1 cellular context compared by ENCODE assay signal in the genomic region with DNA sequence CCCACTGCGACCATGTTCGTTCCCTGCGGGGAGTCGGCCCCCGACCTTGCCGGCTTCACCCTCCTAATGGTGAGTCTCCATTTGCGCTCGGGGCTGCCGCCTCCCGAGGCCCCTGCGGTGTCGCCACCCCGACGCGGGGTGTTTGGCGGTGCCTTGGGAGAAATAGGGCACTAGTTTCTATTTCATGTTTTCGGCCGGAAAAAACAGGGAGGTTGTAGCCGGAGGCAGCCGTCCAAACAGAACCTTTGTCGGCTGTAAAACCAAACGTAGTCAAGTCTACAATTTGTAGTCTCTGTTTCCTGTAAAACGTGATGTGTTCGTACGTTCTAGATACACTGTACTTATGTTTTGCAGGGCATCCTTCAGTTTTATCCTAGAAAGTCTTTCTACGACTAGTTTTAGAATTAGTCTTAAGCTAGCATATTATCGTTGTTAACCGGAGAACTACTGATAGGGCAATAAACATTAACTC.
A peak's percentile ranks its signal among the peaks of the same experiment; 100 is the strongest.
TF ChIP-seq lines count a peak whose summit lies in the region.

No MANE protein-coding gene starts in this region.

TF ChIP-seq in HEK293, 187 proteins besides CTCF, POLR2A, EP300 and RAD21 (continued from another document):
- no peak for TF ChIP-seq ZNF132 (tag by site-specific recombination; IDR thresholded peaks at IDR 0.05; ENCODE audit: borderline replicate concordance)
- TF ChIP-seq HOXD13 (CRISPR knock-in tag; IDR thresholded peaks at IDR 0.05; ENCODE audit: borderline replicate concordance): no peak
- no peak for TF ChIP-seq OSR2 (tag by site-specific recombination; IDR thresholded peaks at IDR 0.05)
- no peak for TF ChIP-seq ZNF707 (tag by site-specific recombination; IDR thresholded peaks at IDR 0.05)
- TF ChIP-seq, protein P1, sequence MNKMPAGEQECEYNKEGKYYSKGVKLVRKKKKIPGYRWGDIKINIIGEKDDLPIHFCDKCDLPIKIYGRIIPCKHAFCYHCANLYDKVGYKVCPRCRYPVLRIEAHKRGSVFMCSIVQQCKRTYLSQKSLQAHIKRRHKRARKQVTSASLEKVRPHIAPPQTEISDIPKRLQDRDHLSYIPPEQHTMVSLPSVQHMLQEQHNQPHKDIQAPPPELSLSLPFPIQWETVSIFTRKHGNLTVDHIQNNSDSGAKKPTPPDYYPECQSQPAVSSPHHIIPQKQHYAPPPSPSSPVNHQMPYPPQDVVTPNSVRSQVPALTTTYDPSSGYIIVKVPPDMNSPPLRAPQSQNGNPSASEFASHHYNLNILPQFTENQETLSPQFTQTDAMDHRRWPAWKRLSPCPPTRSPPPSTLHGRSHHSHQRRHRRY (tag by site-specific recombination; IDR thresholded peaks at IDR 0.05): no peak
- TF ChIP-seq ZNF416 (tag by site-specific recombination; IDR thresholded peaks at IDR 0.05): no peak
- TF ChIP-seq, protein P2, sequence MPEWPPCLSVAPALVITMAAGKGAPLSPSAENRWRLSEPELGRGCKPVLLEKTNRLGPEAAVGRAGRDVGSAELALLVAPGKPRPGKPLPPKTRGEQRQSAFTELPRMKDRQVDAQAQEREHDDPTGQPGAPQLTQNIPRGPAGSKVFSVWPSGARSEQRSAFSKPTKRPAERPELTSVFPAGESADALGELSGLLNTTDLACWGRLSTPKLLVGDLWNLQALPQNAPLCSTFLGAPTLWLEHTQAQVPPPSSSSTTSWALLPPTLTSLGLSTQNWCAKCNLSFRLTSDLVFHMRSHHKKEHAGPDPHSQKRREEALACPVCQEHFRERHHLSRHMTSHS (tag by site-specific recombination; IDR thresholded peaks at IDR 0.05): no peak
- TF ChIP-seq, protein P3, sequence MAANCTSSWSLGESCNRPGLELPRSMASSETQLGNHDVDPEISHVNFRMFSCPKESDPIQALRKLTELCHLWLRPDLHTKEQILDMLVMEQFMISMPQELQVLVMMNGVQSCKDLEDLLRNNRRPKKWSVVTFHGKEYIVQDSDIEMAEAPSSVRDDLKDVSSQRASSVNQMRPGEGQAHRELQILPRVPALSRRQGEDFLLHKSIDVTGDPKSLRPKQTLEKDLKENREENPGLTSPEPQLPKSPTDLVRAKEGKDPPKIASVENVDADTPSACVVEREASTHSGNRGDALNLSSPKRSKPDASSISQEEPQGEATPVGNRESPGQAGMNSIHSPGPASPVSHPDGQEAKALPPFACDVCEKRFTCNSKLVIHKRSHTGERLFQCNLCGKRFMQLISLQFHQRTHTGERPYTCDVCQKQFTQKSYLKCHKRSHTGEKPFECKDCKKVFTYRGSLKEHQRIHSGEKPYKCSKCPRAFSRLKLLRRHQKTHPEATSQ (tag by site-specific recombination; IDR thresholded peaks at IDR 0.05): no peak
- TF ChIP-seq ZNF394 (tag by site-specific recombination; IDR thresholded peaks at IDR 0.05; ENCODE audit: borderline replicate concordance): no peak
- peak; percentile 44; the same call in 1 of the 2 replicates for TF ChIP-seq ZNF777 (tag by site-specific recombination; IDR thresholded peaks at IDR 0.05; ENCODE audit: borderline replicate concordance)
- TF ChIP-seq GLIS2 (tag by site-specific recombination; IDR thresholded peaks at IDR 0.05): 0 out of 2 replicates have a peak, but pooled peaks have one; percentile 90
- no peak for TF ChIP-seq ZNF354C (tag by site-specific recombination; IDR thresholded peaks at IDR 0.05; ENCODE audit: borderline replicate concordance, low read depth)
- TF ChIP-seq GLIS1 (tag by site-specific recombination; IDR thresholded peaks at IDR 0.05): peak; percentile 12; the same call in 1 of the 2 replicates
- no peak for TF ChIP-seq ZNF23 (tag by site-specific recombination; IDR thresholded peaks at IDR 0.05; ENCODE audit: borderline replicate concordance)
- TF ChIP-seq, protein P4, sequence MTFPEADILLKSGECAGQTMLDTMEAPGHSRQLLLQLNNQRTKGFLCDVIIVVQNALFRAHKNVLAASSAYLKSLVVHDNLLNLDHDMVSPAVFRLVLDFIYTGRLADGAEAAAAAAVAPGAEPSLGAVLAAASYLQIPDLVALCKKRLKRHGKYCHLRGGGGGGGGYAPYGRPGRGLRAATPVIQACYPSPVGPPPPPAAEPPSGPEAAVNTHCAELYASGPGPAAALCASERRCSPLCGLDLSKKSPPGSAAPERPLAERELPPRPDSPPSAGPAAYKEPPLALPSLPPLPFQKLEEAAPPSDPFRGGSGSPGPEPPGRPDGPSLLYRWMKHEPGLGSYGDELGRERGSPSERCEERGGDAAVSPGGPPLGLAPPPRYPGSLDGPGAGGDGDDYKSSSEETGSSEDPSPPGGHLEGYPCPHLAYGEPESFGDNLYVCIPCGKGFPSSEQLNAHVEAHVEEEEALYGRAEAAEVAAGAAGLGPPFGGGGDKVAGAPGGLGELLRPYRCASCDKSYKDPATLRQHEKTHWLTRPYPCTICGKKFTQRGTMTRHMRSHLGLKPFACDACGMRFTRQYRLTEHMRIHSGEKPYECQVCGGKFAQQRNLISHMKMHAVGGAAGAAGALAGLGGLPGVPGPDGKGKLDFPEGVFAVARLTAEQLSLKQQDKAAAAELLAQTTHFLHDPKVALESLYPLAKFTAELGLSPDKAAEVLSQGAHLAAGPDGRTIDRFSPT (tag by site-specific recombination; IDR thresholded peaks at IDR 0.05): no peak
- no peak for TF ChIP-seq SP7 (tag by site-specific recombination; IDR thresholded peaks at IDR 0.05)
- TF ChIP-seq, protein P5, sequence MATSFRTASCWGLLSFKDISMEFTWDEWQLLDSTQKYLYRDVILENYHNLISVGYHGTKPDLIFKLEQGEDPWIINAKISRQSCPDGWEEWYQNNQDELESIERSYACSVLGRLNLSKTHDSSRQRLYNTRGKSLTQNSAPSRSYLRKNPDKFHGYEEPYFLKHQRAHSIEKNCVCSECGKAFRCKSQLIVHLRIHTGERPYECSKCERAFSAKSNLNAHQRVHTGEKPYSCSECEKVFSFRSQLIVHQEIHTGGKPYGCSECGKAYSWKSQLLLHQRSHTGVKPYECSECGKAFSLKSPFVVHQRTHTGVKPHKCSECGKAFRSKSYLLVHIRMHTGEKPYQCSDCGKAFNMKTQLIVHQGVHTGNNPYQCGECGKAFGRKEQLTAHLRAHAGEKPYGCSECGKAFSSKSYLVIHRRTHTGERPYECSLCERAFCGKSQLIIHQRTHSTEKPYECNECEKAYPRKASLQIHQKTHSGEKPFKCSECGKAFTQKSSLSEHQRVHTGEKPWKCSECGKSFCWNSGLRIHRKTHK (tag by site-specific recombination; IDR thresholded peaks at IDR 0.05): no peak
- no peak for TF ChIP-seq ZNF843 (tag by site-specific recombination; IDR thresholded peaks at IDR 0.05)
- no peak for TF ChIP-seq ZNF184 (tag by site-specific recombination; IDR thresholded peaks at IDR 0.05)
- TF ChIP-seq ZBTB8A (tag by site-specific recombination; IDR thresholded peaks at IDR 0.05): 0 out of 2 replicates have a peak, but pooled peaks have one; percentile 36
- no peak for TF ChIP-seq ZNF221 (tag by site-specific recombination; IDR thresholded peaks at IDR 0.05; ENCODE audit: borderline replicate concordance)
- TF ChIP-seq ZNF16 (tag by site-specific recombination; IDR thresholded peaks at IDR 0.05; ENCODE audit: low read depth): no peak
- TF ChIP-seq ZBTB48 (tag by site-specific recombination; IDR thresholded peaks at IDR 0.05): 0 out of 2 replicates have a peak, but pooled peaks have one; percentile 15
